In the genomic region with DNA sequence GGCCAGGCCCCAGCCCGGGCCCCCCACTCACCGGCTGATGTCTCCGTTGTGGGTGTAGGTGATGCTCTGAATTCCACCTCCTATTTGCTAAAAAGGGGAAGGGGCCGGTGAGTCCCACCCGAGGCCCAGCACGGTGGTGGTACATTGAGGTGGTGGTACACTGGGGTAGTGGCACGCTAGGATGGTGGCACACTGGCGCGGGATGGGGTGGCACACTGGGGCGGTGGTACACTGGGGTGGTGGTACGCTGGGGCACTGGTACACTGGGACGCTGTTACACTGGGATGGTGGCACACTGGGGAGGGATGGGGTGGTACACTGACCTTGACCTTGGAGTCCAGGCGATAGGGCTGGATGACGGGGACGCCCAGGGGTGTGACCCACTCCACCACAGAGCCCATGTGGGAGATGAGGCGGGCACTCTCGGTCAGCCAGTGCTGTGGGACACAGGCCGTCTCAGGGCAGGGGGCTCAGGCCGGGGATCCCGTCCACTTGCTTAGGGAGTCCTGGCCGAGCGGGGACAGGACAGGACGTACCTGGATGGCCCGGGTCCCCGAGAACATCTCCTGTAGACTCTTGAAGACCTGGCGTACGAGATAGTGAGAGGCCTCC, we compare ENCODE assay signal across 32 cellular contexts. TPM values are rescaled to one million over a fixed set of nuclear protein-coding genes. Genes with fewer than 3 reads are reported as not detected.
"Had no signal": no experiment of that assay in that cellular context is flagged by ENCODE, and none has a peak within 500 bp of the region (broad histone marks: within the 10 kb centered on the region; RNA-seq: fewer than 3 reads in every experiment).

No MANE protein-coding gene starts in this region.

- H3K4me1 ChIP-seq: neural progenitor cell, parathyroid adenoma, psoas muscle, right lobe of liver, testis, upper lobe of right lung, uterus had no signal

- H3K27ac ChIP-seq: neural progenitor cell, ovary, parathyroid adenoma, psoas muscle, right lobe of liver, skin epidermis, spleen, suprapubic skin, testis, tibial artery, transverse colon, upper lobe of right lung, uterus had no signal

- H3K36me3 Mint-ChIP-seq: natural killer cell had no signal

- H3K27ac Mint-ChIP-seq: natural killer cell; nephron; neural progenitor cell; progenitor cell of endocrine pancreas; stimulated activated naive CD8-positive, alpha-beta T cell treated with anti-CD3 and anti-CD28 coated beads, Interleukin-15, amount 100 ng/mL, for 72 hours; type B pancreatic cell had no signal

- H3K4me3 Mint-ChIP-seq: naive B cell; natural killer cell; nephron; neural progenitor cell; stimulated activated naive CD8-positive, alpha-beta T cell treated with anti-CD3 and anti-CD28 coated beads, Interleukin-15, amount 100 ng/mL, for 72 hours; type B pancreatic cell had no signal

- ATAC-seq: natural killer cell; psoas muscle; right cardiac atrium; right lobe of liver; stimulated activated naive CD8-positive, alpha-beta T cell treated with anti-CD3 and anti-CD28 coated beads, Interleukin-15, amount 100 ng/mL, for 72 hours; stimulated activated naive CD8-positive, alpha-beta T cell treated with anti-CD3 and anti-CD28 coated beads, Interleukin-15, Interleukin-2, amounts not matched to agents 100 U/mL and 50 U/mL, for 24 hours; upper lobe of right lung had no signal

- H3K9me3 Mint-ChIP-seq: naive B cell; natural killer cell; nephron; neural progenitor cell; stimulated activated naive CD8-positive, alpha-beta T cell treated with anti-CD3 and anti-CD28 coated beads, Interleukin-15, amount 100 ng/mL, for 72 hours; type B pancreatic cell had no signal

- H3K27me3 ChIP-seq: neural progenitor cell, ovary, right lobe of liver, testis, upper lobe of right lung, uterus had no signal

- DNase-seq: naive B cell; natural killer cell; occipital lobe; ovary; psoas muscle; spleen; stimulated activated CD4-positive, alpha-beta T cell treated with anti-CD3 and anti-CD28 coated beads, Interleukin-12 subunit alpha, Interleukin-12 subunit beta, amount 100 ng/mL, for 4 hours; stimulated activated CD4-positive, alpha-beta T cell treated with anti-CD3 and anti-CD28 coated beads, Interleukin-1b, Interleukin-23, amount 100 ng/mL, for 48 hours; stimulated activated CD4-positive, alpha-beta T cell treated with anti-CD3 and anti-CD28 coated beads, Interleukin-4, amount 100 ng/mL, for 1 hour; stimulated activated CD4-positive, alpha-beta T cell treated with anti-CD3 and anti-CD28 coated beads, Interleukin-4, amount 100 ng/mL, for 4 hours; stimulated activated CD8-positive, alpha-beta memory T cell treated with anti-CD3 and anti-CD28 coated beads, Interleukin-4, amount 100 ng/mL, for 48 hours; stimulated activated naive CD4-positive, alpha-beta T cell; stimulated activated naive CD8-positive, alpha-beta T cell treated with anti-CD3 and anti-CD28 coated beads, Interleukin-15, amount 100 ng/mL, for 72 hours; stimulated activated naive CD8-positive, alpha-beta T cell treated with anti-CD3 and anti-CD28 coated beads, Interleukin-15, Interleukin-2, amounts not matched to agents 100 U/mL and 50 U/mL, for 24 hours; substantia nigra; testis; tibial artery; transverse colon; upper lobe of right lung; uterus had no signal

- H3K27me3 Mint-ChIP-seq: progenitor cell of endocrine pancreas; stimulated activated naive CD8-positive, alpha-beta T cell treated with anti-CD3 and anti-CD28 coated beads, Interleukin-15, amount 100 ng/mL, for 72 hours; type B pancreatic cell had no signal

- H3K9me3 ChIP-seq: ovary, psoas muscle, right lobe of liver, spleen, suprapubic skin, testis, tibial artery, transverse colon, upper lobe of right lung, uterus had no signal

- H3K4me3 ChIP-seq: neural progenitor cell, ovary, psoas muscle, right lobe of liver, skin epidermis, smooth muscle cell, spleen, suprapubic skin, testis, tibial artery, transverse colon, upper lobe of right lung, uterus had no signal

- H3K4me1 Mint-ChIP-seq: natural killer cell; nephron; stimulated activated naive CD8-positive, alpha-beta T cell treated with anti-CD3 and anti-CD28 coated beads, Interleukin-15, amount 100 ng/mL, for 72 hours had no signal

- H3K36me3 ChIP-seq: neural progenitor cell, ovary, uterus had no signal

RNA-seq across cellular contexts. Expression of a gene that starts 20.9 kb away (rescaled TPM):
- total RNA-seq: osteoblast, smooth muscle cell, transverse colon, urinary bladder had no signal
